Comparison of ENCODE assay signal across 9 cellular contexts in genomic region chr12:120361506-120362208, GRCh38. TPM values are rescaled to one million over a fixed set of nuclear protein-coding genes. Genes with fewer than 3 reads are reported as not detected.
DNase-seq lines count a peak whose midpoint lies in the region; ATAC-seq and TF ChIP-seq lines count a peak whose summit lies in the region.
"Had no signal": no experiment of that assay in that cellular context is flagged by ENCODE, and none has a peak within 500 bp of the region (broad histone marks: within the 10 kb centered on the region; RNA-seq: fewer than 3 reads in every experiment).

No MANE protein-coding gene starts in this region.

- H3K9me3 ChIP-seq in Peyer's patch, result no peaks in the 10 kb centered on the region
- no peaks in the 10 kb centered on the region for H3K9me3 ChIP-seq in aorta (ENCODE audit: control insufficient read depth, low read length)

- CTCF ChIA-PET in activated CD4-positive, alpha-beta memory T cell treated with anti-CD3 and anti-CD28 coated beads for 36 hours (lab: Charles Lee), result interaction anchor here (0.6 to 2.0 kb wide), 2 partner anchors 68 to 69 kb away, joined by 6 to 7 read pairs; no protein-coding TSS in a partner anchor
- CTCF ChIA-PET in activated CD4-positive, alpha-beta memory T cell treated with anti-CD3 and anti-CD28 coated beads, Interleukin-2, amount 10 ng/mL, durations not matched to agents 7 days and 5 days (lab: Charles Lee), result interaction anchor here (1.2 kb wide), 1 partner anchor 20 kb away, joined by 3 read pairs; no protein-coding TSS in a partner anchor

- POLR2A ChIA-PET in activated CD4-positive, alpha-beta memory T cell treated with anti-CD3 and anti-CD28 coated beads for 36 hours (lab: Charles Lee), result no interaction called here
- POLR2A ChIA-PET in activated CD4-positive, alpha-beta memory T cell treated with anti-CD3 and anti-CD28 coated beads, Interleukin-2, amount 10 ng/mL, durations not matched to agents 7 days and 5 days (lab: Charles Lee), result no interaction called here

- WGBS in aorta, 2 donors, result 9 to 11% methylated on average over 40 to 56 of the region's 56 CpGs

- H3K4me1 Mint-ChIP-seq in activated CD4-positive, alpha-beta memory T cell treated with anti-CD3 and anti-CD28 coated beads for 36 hours (ENCODE audit: low read depth), result no peaks in the 10 kb centered on the region
- H3K4me1 Mint-ChIP-seq in activated CD4-positive, alpha-beta memory T cell treated with anti-CD3 and anti-CD28 coated beads, Interleukin-2, amount 10 ng/mL, durations not matched to agents 7 days and 5 days, result no peaks in the 10 kb centered on the region

- H3K27ac Mint-ChIP-seq in activated CD4-positive, alpha-beta memory T cell treated with anti-CD3 and anti-CD28 coated beads for 36 hours, result no peak overlapping the region
- no peak overlapping the region for H3K27ac Mint-ChIP-seq in activated CD4-positive, alpha-beta memory T cell treated with anti-CD3 and anti-CD28 coated beads, Interleukin-2, amount 10 ng/mL, durations not matched to agents 7 days and 5 days

- ATAC-seq in esophagus mucosa (peak; percentile 49), aorta (ENCODE audit: low FRiP score) (peak; percentile 50), GM21447 (IDR thresholded peaks at IDR 0.05; ENCODE audit: unreplicated experiment) (no peak)

- in situ Hi-C loops in ACHN (cut with HindIII; ENCODE audit: low pct_ligation_motif_present, low pct_unique_long_range_greater_than_20kb, low sequenced_read_pairs), result no loop called here

- H3K4me3 ChIP-seq in Peyer's patch (peak overlapping the region; percentile 11 to 44 (median 23)), aorta (ENCODE audit: low read length in 2 of 2) (peak overlapping the region; percentile 8 to 18)

- H3K36me3 Mint-ChIP-seq in activated CD4-positive, alpha-beta memory T cell treated with anti-CD3 and anti-CD28 coated beads for 36 hours, result no peaks in the 10 kb centered on the region
- H3K36me3 Mint-ChIP-seq in activated CD4-positive, alpha-beta memory T cell treated with anti-CD3 and anti-CD28 coated beads, Interleukin-2, amount 10 ng/mL, durations not matched to agents 7 days and 5 days (ENCODE audit: low read depth), result no peaks in the 10 kb centered on the region

- H3K27me3 ChIP-seq in Peyer's patch (no peaks in the 10 kb centered on the region), aorta (ENCODE audit: control insufficient read depth in 1 of 2, insufficient read depth in 2 of 2, low read length in 1 of 2) (no peaks in the 10 kb centered on the region)

- intact Hi-C loops in activated CD4-positive, alpha-beta memory T cell treated with anti-CD3 and anti-CD28 coated beads for 36 hours (cut with micrococcal nuclease), result no loop called here
- intact Hi-C loops in aorta (cut with DNase I), result no loop called here

- H3K36me3 ChIP-seq in Peyer's patch, result no peaks in the 10 kb centered on the region
- H3K36me3 ChIP-seq in aorta (ENCODE audit: control insufficient read depth in 1 of 2, insufficient read depth in 2 of 2, low read length in 1 of 2), result no peaks in the 10 kb centered on the region

- TF ChIP-seq POLR2A in Peyer's patch (IDR thresholded peaks at IDR 0.05), result no peak

- peak overlapping the region in 3 of 4 donors; percentile 7 to 53 (median 27) for H3K27ac ChIP-seq in Peyer's patch
- H3K27ac ChIP-seq in aorta (ENCODE audit: low read depth in 1 of 2, low read length in 2 of 2), result no peak overlapping the region

- peak; percentile 18 for DNase-seq in activated CD4-positive, alpha-beta memory T cell treated with anti-CD3 and anti-CD28 coated beads for 36 hours
- DNase-seq in activated CD4-positive, alpha-beta memory T cell treated with anti-CD3 and anti-CD28 coated beads, Interleukin-2, amount 10 ng/mL, durations not matched to agents 7 days and 5 days, result no peak
- DNase-seq in Peyer's patch (peak in 2 of 3 donors; percentile 50 to 64), myocyte (ENCODE audit: low read depth) (peak; percentile 71), aorta (peak; percentile 60 to 82), ACHN (no peak)

- no peak for TF ChIP-seq CTCF in Peyer's patch (IDR thresholded peaks at IDR 0.05)

- H3K27me3 Mint-ChIP-seq in activated CD4-positive, alpha-beta memory T cell treated with anti-CD3 and anti-CD28 coated beads for 36 hours, result peaks cover 60% of the 10 kb centered on the region
- H3K27me3 Mint-ChIP-seq in activated CD4-positive, alpha-beta memory T cell treated with anti-CD3 and anti-CD28 coated beads, Interleukin-2, amount 10 ng/mL, durations not matched to agents 7 days and 5 days, result peaks cover 61% of the 10 kb centered on the region

- H3K4me3 Mint-ChIP-seq in activated CD4-positive, alpha-beta memory T cell treated with anti-CD3 and anti-CD28 coated beads for 36 hours, result no peak overlapping the region
- H3K4me3 Mint-ChIP-seq in activated CD4-positive, alpha-beta memory T cell treated with anti-CD3 and anti-CD28 coated beads, Interleukin-2, amount 10 ng/mL, durations not matched to agents 7 days and 5 days, result no peak overlapping the region

- no peaks in the 10 kb centered on the region for H3K9me3 Mint-ChIP-seq in activated CD4-positive, alpha-beta memory T cell treated with anti-CD3 and anti-CD28 coated beads for 36 hours
- H3K9me3 Mint-ChIP-seq in activated CD4-positive, alpha-beta memory T cell treated with anti-CD3 and anti-CD28 coated beads, Interleukin-2, amount 10 ng/mL, durations not matched to agents 7 days and 5 days, result no peaks in the 10 kb centered on the region

- H3K4me1 ChIP-seq in Peyer's patch (peaks cover 0 to 44% (median under 1%) of the 10 kb centered on the region in 4 donors), aorta (ENCODE audit: control insufficient read depth in 1 of 2, insufficient read depth in 2 of 2, low read length in 2 of 2) (no peaks in the 10 kb centered on the region)

RNA-seq across cellular contexts. Expression of gene MSI1, which starts 7.3 kb away (rescaled TPM):
- total RNA-seq in activated CD4-positive, alpha-beta memory T cell treated with anti-CD3 and anti-CD28 coated beads for 36 hours, result 1 to 10 TPM; 1.5 to 2.7 TPM
- not detected for total RNA-seq in activated CD4-positive, alpha-beta memory T cell treated with anti-CD3 and anti-CD28 coated beads, Interleukin-2, amount 10 ng/mL, durations not matched to agents 7 days and 5 days
- total RNA-seq in Peyer's patch, result 1 to 10 TPM; 1.6 to 5.8 (median 4.2) TPM
- 0.28 TPM for total RNA-seq in esophagus mucosa
- 0.35 TPM in 1 of 2 replicates, not detected in the other for total RNA-seq in myocyte
- 0.06 TPM for polyA plus RNA-seq in myocyte (2012)
- 1 to 10 TPM in 1 of 2 donors, under 1 TPM in 1; 0.32 to 1.3 TPM for total RNA-seq in aorta
- under 1 TPM in 1 of 2 donors, not detected in 1; 0.75 TPM for polyA plus RNA-seq in aorta

RNA-seq across cellular contexts. Expression of gene PLA2G1B, which starts 34.1 kb away (rescaled TPM):
- not detected for total RNA-seq in activated CD4-positive, alpha-beta memory T cell treated with anti-CD3 and anti-CD28 coated beads for 36 hours
- total RNA-seq in activated CD4-positive, alpha-beta memory T cell treated with anti-CD3 and anti-CD28 coated beads, Interleukin-2, amount 10 ng/mL, durations not matched to agents 7 days and 5 days, result not detected
- total RNA-seq in Peyer's patch (not detected), esophagus mucosa (not detected), myocyte (not detected in 2 replicates), aorta (1 to 10 TPM in 1 of 2 donors, under 1 TPM in 1; 0.91 to 1.2 TPM)
- not detected for polyA plus RNA-seq in myocyte (2012)
- 1 to 10 TPM; 2.0 to 3.9 TPM for polyA plus RNA-seq in aorta
- total RNA-seq: SK-MEL-5 had no signal

RNA-seq across cellular contexts. Expression of gene SIRT4, which starts 59.5 kb away (rescaled TPM):
- 1 to 10 TPM; 1.8 to 2.0 TPM for total RNA-seq in activated CD4-positive, alpha-beta memory T cell treated with anti-CD3 and anti-CD28 coated beads for 36 hours
- total RNA-seq in activated CD4-positive, alpha-beta memory T cell treated with anti-CD3 and anti-CD28 coated beads, Interleukin-2, amount 10 ng/mL, durations not matched to agents 7 days and 5 days, result 1 to 10 TPM; 1.6 to 1.7 TPM
- total RNA-seq in Peyer's patch, result 1 to 10 TPM; 3.2 to 6.3 (median 4.2) TPM
- total RNA-seq in esophagus mucosa, result 0.64 TPM
- total RNA-seq in myocyte, result 4.5 and 5.6 TPM in 2 replicates
- polyA plus RNA-seq in myocyte (2012), result 3.5 TPM
- total RNA-seq in aorta, result 1 to 10 TPM in 1 of 2 donors, under 1 TPM in 1; 0.39 to 1.6 TPM
- 1 to 10 TPM; 1.8 to 2.5 TPM for polyA plus RNA-seq in aorta

Comparison
In these comparisons a context has a peak if more than half of its experiments do, and no peak if none do; other contexts are left out.
1. DNase-seq: peak in activated CD4-positive, alpha-beta memory T cell treated with anti-CD3 and anti-CD28 coated beads for 36 hours (single experiment), Peyer's patch (2 of 3), myocyte (single experiment) and aorta (2 of 2); none in activated CD4-positive, alpha-beta memory T cell treated with anti-CD3 and anti-CD28 coated beads, Interleukin-2, amount 10 ng/mL, durations not matched to agents 7 days and 5 days (single experiment) and ACHN (single experiment).
2. H3K27ac ChIP-seq: peak in Peyer's patch (3 of 4); none in aorta (0 of 2).